Comparison of ENCODE assay signal across 8 cellular contexts in genomic region chr4:73434311-73434710, GRCh38. TPM values are rescaled to one million over a fixed set of nuclear protein-coding genes. Genes with fewer than 3 reads are reported as not detected.
A peak's percentile ranks its signal among the peaks of the same experiment; 100 is the strongest.
DNase-seq lines count a peak whose midpoint lies in the region; ATAC-seq and TF ChIP-seq lines count a peak whose summit lies in the region.

No MANE protein-coding gene starts in this region.

- TF ChIP-seq CTCF in A673 (conservative IDR thresholded peaks at IDR 0.05; ENCODE audit: low read depth, low read length): peak; percentile 34; the same call in 1 of the 2 replicates
- peak; percentile 60 for TF ChIP-seq CTCF in KMS-11 (conservative IDR thresholded peaks at IDR 0.05; ENCODE audit: low read depth, low read length)
- TF ChIP-seq CTCF in endodermal cell (conservative IDR thresholded peaks at IDR 0.05): peak; percentile 78

- no peaks in the 10 kb centered on the region for H3K9me3 Mint-ChIP-seq in endodermal cell
- no peaks in the 10 kb centered on the region for H3K9me3 Mint-ChIP-seq in naive thymus-derived CD4-positive, alpha-beta T cell
- H3K9me3 Mint-ChIP-seq in T-helper 2 cell treated with Interferon-gamma antibody and Interleukin-4, amounts not matched to agents 5 μg/mL and 100 μg/mL, for 36 hours: no peaks in the 10 kb centered on the region
- H3K9me3 Mint-ChIP-seq in stimulated activated memory B cell treated with anti-CD40 and anti-IgM and Interleukin-4, amounts not matched to agents 10 μg/mL and 1 μg/mL and 100 μg/mL, for 72 hours: no peaks in the 10 kb centered on the region

- H3K27me3 Mint-ChIP-seq in endodermal cell (ENCODE audit: insufficient read depth): peaks cover 3% of the 10 kb centered on the region
- H3K27me3 Mint-ChIP-seq in naive thymus-derived CD4-positive, alpha-beta T cell: peaks cover 0 to 16% (median 10%) of the 10 kb centered on the region in 5 donors
- no peaks in the 10 kb centered on the region for H3K27me3 Mint-ChIP-seq in T-helper 2 cell treated with Interferon-gamma antibody and Interleukin-4, amounts not matched to agents 5 μg/mL and 100 μg/mL, for 36 hours (ENCODE audit: low read depth)
- H3K27me3 Mint-ChIP-seq in stimulated activated memory B cell treated with anti-CD40 and anti-IgM and Interleukin-4, amounts not matched to agents 10 μg/mL and 1 μg/mL and 100 μg/mL, for 72 hours: peaks cover 8% of the 10 kb centered on the region

- no peak overlapping the region for H3K4me3 Mint-ChIP-seq in endodermal cell
- no peak overlapping the region for H3K4me3 Mint-ChIP-seq in naive thymus-derived CD4-positive, alpha-beta T cell
- H3K4me3 Mint-ChIP-seq in T-helper 2 cell treated with Interferon-gamma antibody and Interleukin-4, amounts not matched to agents 5 μg/mL and 100 μg/mL, for 36 hours: no peak overlapping the region
- H3K4me3 Mint-ChIP-seq in stimulated activated memory B cell treated with anti-CD40 and anti-IgM and Interleukin-4, amounts not matched to agents 10 μg/mL and 1 μg/mL and 100 μg/mL, for 72 hours: no peak overlapping the region

- peak; percentile 10 for DNase-seq in A673 (ENCODE audit: low spot score)
- DNase-seq in endodermal cell: no peak
- DNase-seq in naive thymus-derived CD4-positive, alpha-beta T cell: no peak
- no peak for DNase-seq in T-helper 2 cell treated with Interferon-gamma antibody and Interleukin-4, amounts not matched to agents 5 μg/mL and 100 μg/mL, for 36 hours (ENCODE audit: low spot score)
- no peak for DNase-seq in substantia nigra (lab: John Stamatoyannopoulos, UW)

- H3K27me3 ChIP-seq in A673 (replicated peaks; ENCODE audit: insufficient read depth, low read depth, low read length, poor library complexity) (no peaks in the 10 kb centered on the region), KMS-11 (ENCODE audit: insufficient read depth, low read depth) (no peaks in the 10 kb centered on the region), endodermal cell (ENCODE audit: control insufficient read depth, insufficient read depth, low read length, poor library complexity, severe bottlenecking) (no peaks in the 10 kb centered on the region)
- H3K27me3 ChIP-seq in naive thymus-derived CD4-positive, alpha-beta T cell (ENCODE audit: control insufficient read depth in 2 of 2, insufficient read depth in 2 of 2, low read length in 2 of 2): no peaks in the 10 kb centered on the region

- H3K4me1 Mint-ChIP-seq in endodermal cell: peaks cover 20% of the 10 kb centered on the region
- H3K4me1 Mint-ChIP-seq in naive thymus-derived CD4-positive, alpha-beta T cell: no peaks in the 10 kb centered on the region
- H3K4me1 Mint-ChIP-seq in T-helper 2 cell treated with Interferon-gamma antibody and Interleukin-4, amounts not matched to agents 5 μg/mL and 100 μg/mL, for 36 hours (ENCODE audit: low read depth): no peaks in the 10 kb centered on the region
- H3K4me1 Mint-ChIP-seq in stimulated activated memory B cell treated with anti-CD40 and anti-IgM and Interleukin-4, amounts not matched to agents 10 μg/mL and 1 μg/mL and 100 μg/mL, for 72 hours: no peaks in the 10 kb centered on the region

- no peaks in the 10 kb centered on the region for H3K36me3 Mint-ChIP-seq in endodermal cell (ENCODE audit: low read depth)
- no peaks in the 10 kb centered on the region for H3K36me3 Mint-ChIP-seq in naive thymus-derived CD4-positive, alpha-beta T cell
- no peaks in the 10 kb centered on the region for H3K36me3 Mint-ChIP-seq in T-helper 2 cell treated with Interferon-gamma antibody and Interleukin-4, amounts not matched to agents 5 μg/mL and 100 μg/mL, for 36 hours (ENCODE audit: low read depth)
- H3K36me3 Mint-ChIP-seq in stimulated activated memory B cell treated with anti-CD40 and anti-IgM and Interleukin-4, amounts not matched to agents 10 μg/mL and 1 μg/mL and 100 μg/mL, for 72 hours: no peaks in the 10 kb centered on the region

- H3K9me3 ChIP-seq in A673 (ENCODE audit: low read depth, low read length, poor library complexity, severe bottlenecking) (no peaks in the 10 kb centered on the region), endodermal cell (ENCODE audit: control insufficient read depth, low read length) (no peaks in the 10 kb centered on the region)
- H3K9me3 ChIP-seq in naive thymus-derived CD4-positive, alpha-beta T cell (ENCODE audit: control insufficient read depth in 2 of 3, low read length in 3 of 3): no peaks in the 10 kb centered on the region

- WGBS in endodermal cell (ENCODE audit: insufficient coverage in 1 of 2, insufficient read length in 1 of 2), 2 experiments: 67 to 68% methylated on average over 3 of the region's 3 CpGs

- no peaks in the 10 kb centered on the region for H3K79me2 ChIP-seq in KMS-11 (ENCODE audit: insufficient read depth, low read depth)

- peak; percentile 67 for ATAC-seq in GM18517 (IDR thresholded peaks at IDR 0.05; ENCODE audit: unreplicated experiment)
- no peak for ATAC-seq in naive thymus-derived CD4-positive, alpha-beta T cell
- no peak for ATAC-seq in stimulated activated memory B cell treated with anti-CD40 and anti-IgM and Interleukin-4, amounts not matched to agents 10 μg/mL and 1 μg/mL and 100 μg/mL, for 72 hours

- no peak overlapping the region for H3K9ac ChIP-seq in KMS-11
- no peak overlapping the region for H3K9ac ChIP-seq in endodermal cell (ENCODE audit: extremely low read depth, low read length, poor library complexity, severe bottlenecking)

- no peaks in the 10 kb centered on the region for H3K36me3 ChIP-seq in A673 (ENCODE audit: insufficient read depth, low read length, poor library complexity, severe bottlenecking)
- H3K36me3 ChIP-seq in KMS-11 (ENCODE audit: insufficient read depth): no peaks in the 10 kb centered on the region
- H3K36me3 ChIP-seq in endodermal cell (ENCODE audit: control insufficient read depth, insufficient read depth, low read length): no peaks in the 10 kb centered on the region
- H3K36me3 ChIP-seq in naive thymus-derived CD4-positive, alpha-beta T cell (ENCODE audit: control insufficient read depth in 2 of 3, insufficient read depth in 3 of 3, low read length in 3 of 3): no peaks in the 10 kb centered on the region

- no peak overlapping the region for H3K27ac ChIP-seq in A673 (ENCODE audit: low read depth, low read length, poor library complexity, severe bottlenecking)
- no peak overlapping the region for H3K27ac ChIP-seq in KMS-11
- no peak overlapping the region for H3K27ac ChIP-seq in endodermal cell (ENCODE audit: low read depth, low read length)
- H3K27ac ChIP-seq in naive thymus-derived CD4-positive, alpha-beta T cell (ENCODE audit: low read depth, low read length): no peak overlapping the region
- H3K27ac ChIP-seq in substantia nigra (ENCODE audit: low read depth, low read length, poor library complexity, severe bottlenecking): no peak overlapping the region

- POLR2A ChIA-PET in A673 (lab: Charles Lee; ENCODE audit: low non-redundant PET): no interaction called here
- POLR2A ChIA-PET in naive thymus-derived CD4-positive, alpha-beta T cell (lab: Charles Lee): no interaction called here

- no peak overlapping the region for H3K4me2 ChIP-seq in KMS-11

- no peak overlapping the region for H3K27ac Mint-ChIP-seq in endodermal cell
- H3K27ac Mint-ChIP-seq in naive thymus-derived CD4-positive, alpha-beta T cell: no peak overlapping the region
- H3K27ac Mint-ChIP-seq in T-helper 2 cell treated with Interferon-gamma antibody and Interleukin-4, amounts not matched to agents 5 μg/mL and 100 μg/mL, for 36 hours: no peak overlapping the region
- H3K27ac Mint-ChIP-seq in stimulated activated memory B cell treated with anti-CD40 and anti-IgM and Interleukin-4, amounts not matched to agents 10 μg/mL and 1 μg/mL and 100 μg/mL, for 72 hours: no peak overlapping the region

- H3K4me1 ChIP-seq in A673 (ENCODE audit: insufficient read depth, low read length, poor library complexity, severe bottlenecking): no peaks in the 10 kb centered on the region
- no peaks in the 10 kb centered on the region for H3K4me1 ChIP-seq in KMS-11 (ENCODE audit: low read depth, poor library complexity, severe bottlenecking)
- H3K4me1 ChIP-seq in endodermal cell (ENCODE audit: control insufficient read depth, insufficient read depth, low read length): peaks cover 9% of the 10 kb centered on the region
- no peaks in the 10 kb centered on the region for H3K4me1 ChIP-seq in naive thymus-derived CD4-positive, alpha-beta T cell (ENCODE audit: control insufficient read depth in 2 of 2, insufficient read depth in 2 of 2, low read length in 2 of 2)

- no peak overlapping the region for H2AFZ ChIP-seq in KMS-11 (ENCODE audit: low read depth)

- H3K4me3 ChIP-seq in A673 (ENCODE audit: low read depth, low read length, poor library complexity, severe bottlenecking) (no peak overlapping the region), KMS-11 (IDR thresholded peaks at IDR 0.05; ENCODE audit: insufficient read depth, low read depth, low read length) (no peak overlapping the region), endodermal cell (ENCODE audit: low read length) (no peak overlapping the region)
- H3K4me3 ChIP-seq in naive thymus-derived CD4-positive, alpha-beta T cell (ENCODE audit: low read length): no peak overlapping the region

- intact Hi-C loops in A673 (cut with micrococcal nuclease; ENCODE audit: unreplicated experiment): no loop called here
- intact Hi-C loops in naive thymus-derived CD4-positive, alpha-beta T cell (cut with micrococcal nuclease): loop anchor here in 1 of 2 donors (5.0 kb wide), 1 partner anchor 732 kb away; no protein-coding TSS in a partner anchor

- no TSS peak for BruUV-seq in A673 (replicated peaks; lab: Mats Ljungman, UMichigan)

- CTCF ChIA-PET in A673 (lab: Charles Lee): no interaction called here
- CTCF ChIA-PET in naive thymus-derived CD4-positive, alpha-beta T cell (lab: Charles Lee): no interaction called here

- H4K20me1 ChIP-seq in KMS-11 (ENCODE audit: insufficient read depth): no peaks in the 10 kb centered on the region

RNA-seq across cellular contexts. Expression of gene AFP, which starts 1.7 kb away (rescaled TPM):
- total RNA-seq in A673 (2021) (not detected in 2 replicates), endodermal cell (1 to 10 TPM in 1 of 2 donors, not detected in 1; 1.6 TPM)
- polyA plus RNA-seq in endodermal cell (2013, experiment 1 of 2): 3.2 TPM
- polyA plus RNA-seq in endodermal cell (2013, experiment 2 of 2): 2.8 TPM
- total RNA-seq in naive thymus-derived CD4-positive, alpha-beta T cell: not detected
- not detected for polyA plus RNA-seq in naive thymus-derived CD4-positive, alpha-beta T cell

RNA-seq across cellular contexts. Expression of gene ALB, which starts 30.2 kb away (rescaled TPM):
- total RNA-seq in A673 (2021): not detected in 2 replicates
- 1 to 10 TPM; 1.4 to 3.5 TPM for total RNA-seq in endodermal cell
- not detected for polyA plus RNA-seq in endodermal cell (2013, experiment 1 of 2)
- 0.37 TPM for polyA plus RNA-seq in endodermal cell (2013, experiment 2 of 2)
- total RNA-seq in naive thymus-derived CD4-positive, alpha-beta T cell: under 1 TPM in 2 of 5 experiments, not detected in 3; 0.45 to 0.96 TPM
- not detected for polyA plus RNA-seq in naive thymus-derived CD4-positive, alpha-beta T cell

RNA-seq across cellular contexts. Expression of gene AFM, which starts 47.2 kb away (rescaled TPM):
- total RNA-seq in A673 (2021): 0.15 TPM in 1 of 2 replicates, not detected in the other
- total RNA-seq in endodermal cell: not detected
- not detected for polyA plus RNA-seq in endodermal cell (2013, experiment 1 of 2)
- polyA plus RNA-seq in endodermal cell (2013, experiment 2 of 2): not detected
- total RNA-seq in naive thymus-derived CD4-positive, alpha-beta T cell: not detected
- polyA plus RNA-seq in naive thymus-derived CD4-positive, alpha-beta T cell: not detected
